21 cellular contexts compared by ENCODE assay signal in the genomic region with DNA sequence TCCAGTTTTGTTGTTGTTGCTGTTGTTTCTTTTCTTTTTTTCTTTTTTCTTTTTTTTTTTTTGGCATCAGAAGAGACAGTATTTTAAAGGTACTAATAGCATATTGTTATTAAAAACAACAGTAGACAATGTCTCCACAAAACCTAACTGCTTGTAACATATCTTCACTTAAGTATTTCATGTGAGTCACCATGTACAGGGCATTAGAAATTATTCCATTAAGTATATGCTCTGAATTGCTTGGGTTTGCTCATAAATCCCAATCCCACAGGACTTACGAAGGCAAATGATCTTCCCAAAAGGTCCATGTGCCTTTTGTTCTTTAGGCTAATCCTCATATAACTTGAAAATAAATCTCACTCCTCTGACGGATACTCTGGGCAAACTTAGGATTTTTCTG. TPM values are rescaled to one million over a fixed set of nuclear protein-coding genes. Genes with fewer than 3 reads are reported as not detected.
A peak's percentile ranks its signal among the peaks of the same experiment; 100 is the strongest.
DNase-seq lines count a peak whose midpoint lies in the region; FAIRE-seq and TF ChIP-seq lines count a peak whose summit lies in the region.
"Had no signal": no experiment of that assay in that cellular context is flagged by ENCODE, and none has a peak within 500 bp of the region (broad histone marks: within the 10 kb centered on the region; RNA-seq: fewer than 3 reads in every experiment).

No MANE protein-coding gene starts in this region.

- DNase-seq in SK-N-SH: no peak
- DNase-seq in amniotic epithelial cell (ENCODE audit: low read depth): peak; percentile 69
- no peak for DNase-seq in smooth muscle cell (lab: John Stamatoyannopoulos, UW; ENCODE audit: unreplicated experiment)
- no peak for DNase-seq in DMS114 treated with DMSO at 0.1 percent for 48 hours (lab: John Stamatoyannopoulos, UW; ENCODE audit: unreplicated experiment)
- DNase-seq in GM19240 (ENCODE audit: insufficient read length, low spot score): no peak
- DNase-seq in AG20443 (ENCODE audit: low spot score): no peak
- DNase-seq in activated CD4-positive, alpha-beta T cell treated with anti-CD3 and anti-CD28 coated beads for 48 hours: no peak
- DNase-seq: ACHN; AML-193; Calu3; CD4-positive, alpha-beta T cell; DND-41; GOT3; H7; KBM-7 had no signal

- no peaks in the 10 kb centered on the region for H3K27me3 ChIP-seq in SK-N-SH (ENCODE audit: insufficient read depth)
- H3K27me3 ChIP-seq in smooth muscle cell (ENCODE audit: low read depth): no peaks in the 10 kb centered on the region

- POLR2A ChIA-PET in SK-N-SH (lab: Yijun Ruan, JAX): no interaction called here

- TF ChIP-seq RAD21 in SK-N-SH (IDR thresholded peaks at IDR 0.05; ENCODE audit: low read length): no peak

- no peak overlapping the region for H2AFZ ChIP-seq in SK-N-SH (ENCODE audit: low read depth)
- H2AFZ ChIP-seq in smooth muscle cell (ENCODE audit: low read depth): no peak overlapping the region

- H3K4me2 ChIP-seq in SK-N-SH (no peak overlapping the region), smooth muscle cell (peak overlapping the region; percentile 11)

- no peaks in the 10 kb centered on the region for H3K9me2 ChIP-seq in SK-N-SH

- H3K9ac ChIP-seq in SK-N-SH: no peak overlapping the region
- H3K9ac ChIP-seq in smooth muscle cell (ENCODE audit: low read depth): no peak overlapping the region

- H3F3A ChIP-seq in SK-N-SH (replicated peaks; ENCODE audit: insufficient read depth) (peaks cover 6% of the 10 kb centered on the region), smooth muscle cell (ENCODE audit: low read depth) (peaks cover 3% of the 10 kb centered on the region)

- TF ChIP-seq EP300 in SK-N-SH (IDR thresholded peaks at IDR 0.05; ENCODE audit: borderline replicate concordance in 1 of 2, low read depth in 1 of 2, low read length in 1 of 2): no peak

- H4K20me1 ChIP-seq in SK-N-SH (ENCODE audit: insufficient read depth) (no peaks in the 10 kb centered on the region), smooth muscle cell (ENCODE audit: low read depth) (no peaks in the 10 kb centered on the region)

- no peak overlapping the region for H3K4me3 ChIP-seq in SK-N-SH (ENCODE audit: low read depth in 2 of 2, low read length in 1 of 2)
- no peak overlapping the region for H3K4me3 ChIP-seq in smooth muscle cell

- H3K27ac ChIP-seq in SK-N-SH (ENCODE audit: low read depth in 2 of 2, low read length in 1 of 2) (peak overlapping the region; percentile 44 to 92; a peak in 3 of 4 replicates), smooth muscle cell (ENCODE audit: low read depth) (no peak overlapping the region)
- H3K27ac ChIP-seq: C4-2B had no signal

- CTCF ChIA-PET in SK-N-SH (lab: Yijun Ruan, JAX): no interaction called here

- 77% methylated on average over 2 of the region's 2 CpGs for WGBS in SK-N-SH (ENCODE audit: low lambda C conversion rate)
- 58% methylated on average over 2 of the region's 2 CpGs for WGBS in smooth muscle cell (ENCODE audit: low lambda C conversion rate)

- FAIRE-seq in islet of Langerhans (lab: Jason Lieb, UNC): peak; percentile 96
- FAIRE-seq: A204.1, G401.6, GM12891, HepG2 had no signal

- TF ChIP-seq CTCF in SK-N-SH (IDR thresholded peaks at IDR 0.05) (no peak), smooth muscle cell (IDR thresholded peaks at IDR 0.05; ENCODE audit: borderline replicate concordance, insufficient read depth, poor library complexity, severe bottlenecking) (no peak)

- H3K36me3 ChIP-seq in SK-N-SH (replicated peaks in 1 of 2; ENCODE audit: control insufficient read depth in 1 of 2, insufficient read depth in 2 of 2, low read length in 1 of 2): no peaks in the 10 kb centered on the region
- no peaks in the 10 kb centered on the region for H3K36me3 ChIP-seq in smooth muscle cell (ENCODE audit: low read depth)

- H3K9me3 ChIP-seq in SK-N-SH (no peaks in the 10 kb centered on the region), smooth muscle cell (replicated peaks; ENCODE audit: low read depth) (no peaks in the 10 kb centered on the region)

- H3K4me1 ChIP-seq in SK-N-SH (ENCODE audit: control insufficient read depth in 1 of 2, insufficient read depth in 2 of 2, low read depth in 1 of 2, low read length in 1 of 2) (peaks cover 27 to 78% of the 10 kb centered on the region in 2 experiments), smooth muscle cell (ENCODE audit: low read depth) (peaks cover 23% of the 10 kb centered on the region)

- H3K79me2 ChIP-seq in SK-N-SH (ENCODE audit: insufficient read depth): no peaks in the 10 kb centered on the region
- H3K79me2 ChIP-seq in smooth muscle cell (ENCODE audit: low read depth): no peaks in the 10 kb centered on the region

TF ChIP-seq in SK-N-SH, 30 proteins besides CTCF, POLR2A, EP300 and RAD21:
- TF ChIP-seq, protein P1, sequence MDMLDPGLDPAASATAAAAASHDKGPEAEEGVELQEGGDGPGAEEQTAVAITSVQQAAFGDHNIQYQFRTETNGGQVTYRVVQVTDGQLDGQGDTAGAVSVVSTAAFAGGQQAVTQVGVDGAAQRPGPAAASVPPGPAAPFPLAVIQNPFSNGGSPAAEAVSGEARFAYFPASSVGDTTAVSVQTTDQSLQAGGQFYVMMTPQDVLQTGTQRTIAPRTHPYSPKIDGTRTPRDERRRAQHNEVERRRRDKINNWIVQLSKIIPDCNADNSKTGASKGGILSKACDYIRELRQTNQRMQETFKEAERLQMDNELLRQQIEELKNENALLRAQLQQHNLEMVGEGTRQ (IDR thresholded peaks at IDR 0.05; ENCODE audit: borderline replicate concordance, low read depth, low read length): no peak
- TF ChIP-seq JUND (IDR thresholded peaks at IDR 0.05): no peak
- TF ChIP-seq GATA2 (CRISPR knock-in tag; IDR thresholded peaks at IDR 0.05): no peak
- TF ChIP-seq NFIC (IDR thresholded peaks at IDR 0.05; ENCODE audit: borderline replicate concordance): no peak
- TF ChIP-seq, protein P2, sequence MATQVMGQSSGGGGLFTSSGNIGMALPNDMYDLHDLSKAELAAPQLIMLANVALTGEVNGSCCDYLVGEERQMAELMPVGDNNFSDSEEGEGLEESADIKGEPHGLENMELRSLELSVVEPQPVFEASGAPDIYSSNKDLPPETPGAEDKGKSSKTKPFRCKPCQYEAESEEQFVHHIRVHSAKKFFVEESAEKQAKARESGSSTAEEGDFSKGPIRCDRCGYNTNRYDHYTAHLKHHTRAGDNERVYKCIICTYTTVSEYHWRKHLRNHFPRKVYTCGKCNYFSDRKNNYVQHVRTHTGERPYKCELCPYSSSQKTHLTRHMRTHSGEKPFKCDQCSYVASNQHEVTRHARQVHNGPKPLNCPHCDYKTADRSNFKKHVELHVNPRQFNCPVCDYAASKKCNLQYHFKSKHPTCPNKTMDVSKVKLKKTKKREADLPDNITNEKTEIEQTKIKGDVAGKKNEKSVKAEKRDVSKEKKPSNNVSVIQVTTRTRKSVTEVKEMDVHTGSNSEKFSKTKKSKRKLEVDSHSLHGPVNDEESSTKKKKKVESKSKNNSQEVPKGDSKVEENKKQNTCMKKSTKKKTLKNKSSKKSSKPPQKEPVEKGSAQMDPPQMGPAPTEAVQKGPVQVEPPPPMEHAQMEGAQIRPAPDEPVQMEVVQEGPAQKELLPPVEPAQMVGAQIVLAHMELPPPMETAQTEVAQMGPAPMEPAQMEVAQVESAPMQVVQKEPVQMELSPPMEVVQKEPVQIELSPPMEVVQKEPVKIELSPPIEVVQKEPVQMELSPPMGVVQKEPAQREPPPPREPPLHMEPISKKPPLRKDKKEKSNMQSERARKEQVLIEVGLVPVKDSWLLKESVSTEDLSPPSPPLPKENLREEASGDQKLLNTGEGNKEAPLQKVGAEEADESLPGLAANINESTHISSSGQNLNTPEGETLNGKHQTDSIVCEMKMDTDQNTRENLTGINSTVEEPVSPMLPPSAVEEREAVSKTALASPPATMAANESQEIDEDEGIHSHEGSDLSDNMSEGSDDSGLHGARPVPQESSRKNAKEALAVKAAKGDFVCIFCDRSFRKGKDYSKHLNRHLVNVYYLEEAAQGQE (IDR thresholded peaks at IDR 0.05; ENCODE audit: low read depth, low read length): no peak
- TF ChIP-seq NRF1 (IDR thresholded peaks at IDR 0.05; ENCODE audit: low read depth, low read length): no peak
- no peak for TF ChIP-seq MXI1 (IDR thresholded peaks at IDR 0.05; ENCODE audit: low read depth, low read length)
- no peak for TF ChIP-seq RCOR1 (IDR thresholded peaks at IDR 0.05; ENCODE audit: low read length)
TF ChIP-seq in SK-N-SH: peak in this region for 0.

RNA-seq across cellular contexts. Expression of a gene that starts 35.9 kb away (rescaled TPM):
- polyA plus RNA-seq in SK-N-SH (2012; rRNA removed) (11.1 and 13.1 TPM in 2 replicates), smooth muscle cell (0.43 and 0.47 TPM in 2 replicates)
- polyA plus RNA-seq in SK-N-SH (2012; cell fraction: cytosol; rRNA removed): 7.3 and 9.7 TPM in 2 replicates
- polyA plus RNA-seq in SK-N-SH (2012; cell fraction: nucleus; rRNA removed): 35.8 and 41.5 TPM in 2 replicates
- total RNA-seq in smooth muscle cell: 0.09 and 0.22 TPM in 2 replicates
- total RNA-seq: Calu3; CD4-positive, alpha-beta T cell had no signal
- polyA plus RNA-seq: HepG2 had no signal
